21 cellular contexts compared by ENCODE assay signal in genomic region chr12:107254258-107254856, GRCh38.
"Had no signal": no experiment of that assay in that cellular context is flagged by ENCODE, and none has a peak within 500 bp of the region (broad histone marks: within the 10 kb centered on the region; RNA-seq: fewer than 3 reads in every experiment).

No MANE protein-coding gene starts in this region.

- H3K9ac ChIP-seq: KMS-11, SK-N-SH had no signal

- H3K4me3 ChIP-seq: K562 had no signal

- FAIRE-seq: HTR-8/SVneo, K562 had no signal

- H3K9me3 ChIP-seq: SK-N-SH had no signal

- H3K4me2 ChIP-seq: KMS-11, SK-N-SH had no signal

- DNase-seq: Kasumi-1; MM.1S; NCI-H1092 treated with DMSO at 0.1 percent for 48 hours; NCI-H1436; NCI-H187; NCI-H2029; NCI-H2081 treated with DMSO at 0.1 percent for 48 hours; NCI-H345; NCI-H446 treated with DMSO at 0.1 percent for 48 hours; NCI-H510A treated with DMSO at 0.1 percent for 48 hours; NCI-H526; NK-92 treated with Interleukin-12 subunit alpha and Interleukin-12 subunit beta, amount 100 ng/mL, for 24 hours; PC-3; SHP77; SK-N-SH; SW 1271 had no signal

- H3K27ac ChIP-seq: HL-60, KMS-11, RWPE1 had no signal
